ENCODE assay signal across 17 cellular contexts in genomic region chr9:19445452-19445851, GRCh38. TPM values are rescaled to one million over a fixed set of nuclear protein-coding genes. Genes with fewer than 3 reads are reported as not detected.
DNase-seq lines count a peak whose midpoint lies in the region; ATAC-seq, FAIRE-seq and TF ChIP-seq lines count a peak whose summit lies in the region.
"Had no signal": no experiment of that assay in that cellular context is flagged by ENCODE, and none has a peak within 500 bp of the region (broad histone marks: within the 10 kb centered on the region; RNA-seq: fewer than 3 reads in every experiment).

No MANE protein-coding gene starts in this region.

- ATAC-seq in GM18519 (IDR thresholded peaks at IDR 0.05; ENCODE audit: low FRiP score, unreplicated experiment) (no peak), GM21528 (IDR thresholded peaks at IDR 0.05; ENCODE audit: low FRiP score, unreplicated experiment) (no peak)
- ATAC-seq: Right ventricle myocardium inferior, SK-N-SH treated with all-trans-retinoic acid at 6 μM for 48 hours had no signal

- H3K27ac Mint-ChIP-seq in T-helper 1 cell treated with Interleukin-12 subunit alpha and Interleukin-12 subunit beta and Interleukin-4 antibody, amounts not matched to agents 30 μg/mL and 1 μg/mL, for 36 hours: peak overlapping the region; percentile 2
- no peak overlapping the region for H3K27ac Mint-ChIP-seq in astrocyte (ENCODE audit: unreplicated experiment)

- no peak overlapping the region for H3K27ac ChIP-seq in astrocyte (ENCODE audit: low read depth, low read length)
- H3K27ac ChIP-seq in iPS-20b (ENCODE audit: low read length): peak overlapping the region; percentile 71
- no peak overlapping the region for H3K27ac ChIP-seq in ascending aorta

- peaks cover 11% of the 10 kb centered on the region for H3K4me1 Mint-ChIP-seq in T-helper 1 cell treated with Interleukin-12 subunit alpha and Interleukin-12 subunit beta and Interleukin-4 antibody, amounts not matched to agents 30 μg/mL and 1 μg/mL, for 36 hours (ENCODE audit: low read depth)
- peaks cover 8% of the 10 kb centered on the region for H3K4me1 Mint-ChIP-seq in astrocyte (ENCODE audit: low read depth, unreplicated experiment)

- H3K27me3 ChIP-seq in astrocyte (ENCODE audit: insufficient read depth, low read length) (no peaks in the 10 kb centered on the region), iPS-20b (ENCODE audit: insufficient read depth, low read length) (no peaks in the 10 kb centered on the region), ascending aorta (no peaks in the 10 kb centered on the region)

- no peaks in the 10 kb centered on the region for H3K9me3 ChIP-seq in astrocyte (ENCODE audit: insufficient read depth, low read depth, low read length)
- no peaks in the 10 kb centered on the region for H3K9me3 ChIP-seq in iPS-20b (ENCODE audit: insufficient read depth, low read depth, low read length)
- H3K9me3 ChIP-seq in ascending aorta: no peaks in the 10 kb centered on the region

- H3K27me3 Mint-ChIP-seq in T-helper 1 cell treated with Interleukin-12 subunit alpha and Interleukin-12 subunit beta and Interleukin-4 antibody, amounts not matched to agents 30 μg/mL and 1 μg/mL, for 36 hours (ENCODE audit: low read depth): no peaks in the 10 kb centered on the region
- H3K27me3 Mint-ChIP-seq in astrocyte (ENCODE audit: low read depth, unreplicated experiment): no peaks in the 10 kb centered on the region

- TF ChIP-seq CTCF in astrocyte (IDR thresholded peaks at IDR 0.05; ENCODE audit: insufficient read depth, low read depth, low read length) (no peak), ascending aorta (IDR thresholded peaks at IDR 0.05) (no peak)

- no peak overlapping the region for H3K4me2 ChIP-seq in astrocyte (ENCODE audit: low read length)

- DNase-seq in T-helper 1 cell: no peak
- DNase-seq in astrocyte (ENCODE audit: low read depth): peak; percentile 11
- no peak for DNase-seq in ascending aorta (ENCODE audit: low spot score in 2 of 2)
- DNase-seq in SK-N-DZ (ENCODE audit: low spot score): no peak
- DNase-seq: AML-193, DMS53, H7, Kasumi-1, NCI-H774 had no signal

- FAIRE-seq in astrocyte (lab: Jason Lieb, UNC): no peak
- FAIRE-seq: G401.6, GM12892 had no signal

- no peak overlapping the region for H3K4me3 ChIP-seq in astrocyte (ENCODE audit: insufficient read depth, low read depth, low read length)
- peak overlapping the region; percentile 38; the same call in 1 of the 2 replicates for H3K4me3 ChIP-seq in iPS-20b (ENCODE audit: low read length)
- no peak overlapping the region for H3K4me3 ChIP-seq in ascending aorta

- peaks cover 2% of the 10 kb centered on the region for H3K36me3 Mint-ChIP-seq in T-helper 1 cell treated with Interleukin-12 subunit alpha and Interleukin-12 subunit beta and Interleukin-4 antibody, amounts not matched to agents 30 μg/mL and 1 μg/mL, for 36 hours (ENCODE audit: low read depth)
- peaks cover 5% of the 10 kb centered on the region for H3K36me3 Mint-ChIP-seq in astrocyte (ENCODE audit: low read depth, unreplicated experiment)

- H4K20me1 ChIP-seq in astrocyte (ENCODE audit: insufficient read depth, low read length): no peaks in the 10 kb centered on the region

- no peaks in the 10 kb centered on the region for H3K9me3 Mint-ChIP-seq in T-helper 1 cell treated with Interleukin-12 subunit alpha and Interleukin-12 subunit beta and Interleukin-4 antibody, amounts not matched to agents 30 μg/mL and 1 μg/mL, for 36 hours
- H3K9me3 Mint-ChIP-seq in astrocyte (ENCODE audit: unreplicated experiment): no peaks in the 10 kb centered on the region

- H3K79me2 ChIP-seq in astrocyte (ENCODE audit: insufficient read depth, low read length): no peaks in the 10 kb centered on the region

- H3K4me1 ChIP-seq in astrocyte (ENCODE audit: insufficient read depth, low read length) (no peaks in the 10 kb centered on the region), iPS-20b (ENCODE audit: insufficient read depth, low read length) (peaks cover 29% of the 10 kb centered on the region), ascending aorta (no peaks in the 10 kb centered on the region)

- H3K9ac ChIP-seq in astrocyte (ENCODE audit: low read length): no peak overlapping the region
- peak overlapping the region; percentile 31 for H3K9ac ChIP-seq in iPS-20b (ENCODE audit: low read depth, low read length)

- no peak overlapping the region for H2AFZ ChIP-seq in astrocyte (ENCODE audit: low read depth, low read length)

- no peak overlapping the region for H3K4me3 Mint-ChIP-seq in T-helper 1 cell treated with Interleukin-12 subunit alpha and Interleukin-12 subunit beta and Interleukin-4 antibody, amounts not matched to agents 30 μg/mL and 1 μg/mL, for 36 hours
- H3K4me3 Mint-ChIP-seq in astrocyte (ENCODE audit: unreplicated experiment): no peak overlapping the region

- intact Hi-C loops in ascending aorta (cut with DNase I): no loop called here

- no peaks in the 10 kb centered on the region for H3K36me3 ChIP-seq in astrocyte (ENCODE audit: insufficient read depth, low read length)
- H3K36me3 ChIP-seq in iPS-20b (ENCODE audit: insufficient read depth, low read depth, low read length): peaks cover 9% of the 10 kb centered on the region
- H3K36me3 ChIP-seq in ascending aorta: peaks cover 0 to 12% of the 10 kb centered on the region in 2 donors

RNA-seq across cellular contexts. Expression of gene ACER2, which starts 36.6 kb away (rescaled TPM):
- total RNA-seq in astrocyte (6.0 and 7.4 TPM in 2 replicates), ascending aorta (1.4 TPM)
- polyA plus RNA-seq in SK-N-DZ (2014; cell fraction: cytosol; rRNA removed): 0.65 and 0.96 TPM in 2 replicates
- polyA plus RNA-seq in SK-N-DZ (2014; cell fraction: nucleus; rRNA removed): 0.79 and 1.6 TPM in 2 replicates
